In the genomic region with DNA sequence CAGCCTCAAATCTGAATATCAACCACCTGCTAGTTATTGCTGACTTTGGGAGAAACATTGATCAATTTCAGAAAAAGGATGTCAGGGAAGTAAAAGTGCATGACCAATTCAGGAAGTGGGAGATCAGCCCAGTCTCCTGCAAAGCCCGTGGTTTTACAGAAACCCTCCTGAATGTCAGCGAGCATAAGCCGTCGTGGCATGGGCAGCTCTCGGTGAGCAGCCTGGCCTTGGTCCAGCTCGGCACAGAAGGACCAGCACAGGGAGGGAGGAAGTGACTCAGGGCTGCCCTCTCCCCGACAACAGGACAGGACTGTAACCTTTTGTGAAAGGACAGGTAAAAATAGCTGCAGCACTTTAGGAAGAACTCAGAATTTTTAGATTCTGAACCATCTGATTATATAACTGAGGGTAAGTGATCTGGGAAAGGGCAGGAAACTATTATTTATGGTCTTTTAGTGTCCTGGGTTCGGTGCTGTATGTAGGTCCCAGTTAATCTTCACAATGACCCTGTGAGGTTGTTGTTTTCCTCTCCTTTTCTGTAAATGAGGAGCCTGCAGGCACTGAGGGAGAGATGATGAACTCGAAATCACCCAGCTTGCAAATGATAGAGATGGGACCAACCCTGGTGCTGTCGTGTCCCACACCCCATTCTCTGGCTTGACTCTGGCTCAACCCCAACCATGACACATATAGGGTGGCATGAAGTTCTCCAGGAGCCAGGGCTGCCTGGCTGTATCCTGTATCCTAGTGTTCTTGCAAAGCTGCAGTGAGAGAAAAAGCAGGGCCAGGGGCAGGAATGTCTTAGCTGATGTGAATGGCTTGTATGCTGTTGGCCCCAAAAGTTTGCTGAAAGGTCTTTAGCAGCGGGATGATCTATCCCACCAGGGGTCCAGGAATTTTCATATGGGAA, we compare ENCODE assay signal across 11 cellular contexts. TPM values are rescaled to one million over a fixed set of nuclear protein-coding genes. Genes with fewer than 3 reads are reported as not detected.
A peak's percentile ranks its signal among the peaks of the same experiment; 100 is the strongest.
DNase-seq lines count a peak whose midpoint lies in the region; ATAC-seq and TF ChIP-seq lines count a peak whose summit lies in the region.
"Had no signal": no experiment of that assay in that cellular context is flagged by ENCODE, and none has a peak within 500 bp of the region (broad histone marks: within the 10 kb centered on the region; RNA-seq: fewer than 3 reads in every experiment).

No MANE protein-coding gene starts in this region.

- DNase-seq in ELR (ENCODE audit: low read depth) = peak; percentile 5
- peak; percentile 21 for DNase-seq in NCI-H774 (lab: John Stamatoyannopoulos, UW)
- DNase-seq in chondrocyte (ENCODE audit: low spot score) = no peak
- DNase-seq in omental fat pad (ENCODE audit: low spot score) = no peak
- DNase-seq in NCI-H1930 (lab: John Stamatoyannopoulos, UW) = no peak
- DNase-seq in T-cell = no peak
- DNase-seq in activated naive CD4-positive, alpha-beta T cell treated with anti-CD3 and anti-CD28 coated beads for 36 hours = no peak
- DNase-seq: activated T-cell treated with anti-CD3 and anti-CD28 coated beads for 4 hours; NCI-H748 treated with DMSO at 0.1 percent for 48 hours; stimulated activated CD4-positive, alpha-beta T cell treated with anti-CD3 and anti-CD28 coated beads, Interleukin-2, amount 100 ng/mL, for 24 hours had no signal

- TF ChIP-seq CTCF in chondrocyte (IDR thresholded peaks at IDR 0.05) (no peak), omental fat pad (IDR thresholded peaks at IDR 0.05) (no peak)

- H3K36me3 Mint-ChIP-seq in chondrocyte (ENCODE audit: low read depth) = no peaks in the 10 kb centered on the region
- peaks cover 7% of the 10 kb centered on the region for H3K36me3 Mint-ChIP-seq in T-cell
- H3K36me3 Mint-ChIP-seq in activated naive CD4-positive, alpha-beta T cell treated with anti-CD3 and anti-CD28 coated beads for 36 hours (ENCODE audit: low read depth) = no peaks in the 10 kb centered on the region

- H3K4me1 Mint-ChIP-seq in chondrocyte (ENCODE audit: low read depth) (peaks cover 16% of the 10 kb centered on the region), T-cell (peaks cover 0 to 10% (median 6%) of the 10 kb centered on the region in 3 donors)
- peaks cover 7% of the 10 kb centered on the region for H3K4me1 Mint-ChIP-seq in activated naive CD4-positive, alpha-beta T cell treated with anti-CD3 and anti-CD28 coated beads for 36 hours (ENCODE audit: low read depth)

- H3K4me3 Mint-ChIP-seq in chondrocyte (ENCODE audit: unreplicated experiment) (no peak overlapping the region), T-cell (no peak overlapping the region)
- H3K4me3 Mint-ChIP-seq in activated naive CD4-positive, alpha-beta T cell treated with anti-CD3 and anti-CD28 coated beads for 36 hours = no peak overlapping the region

- intact Hi-C loops in activated naive CD4-positive, alpha-beta T cell treated with anti-CD3 and anti-CD28 coated beads for 36 hours (cut with micrococcal nuclease) = no loop called here

- ATAC-seq in omental fat pad (ENCODE audit: low FRiP score) (peak; percentile 31), GM21723 (IDR thresholded peaks at IDR 0.05; ENCODE audit: unreplicated experiment) (no peak), T-cell (replicated peaks in 1 of 4) (no peak)

- H3K27me3 Mint-ChIP-seq in chondrocyte (ENCODE audit: low read depth) = no peaks in the 10 kb centered on the region
- peaks cover 17 to 22% of the 10 kb centered on the region in 2 donors for H3K27me3 Mint-ChIP-seq in T-cell
- no peaks in the 10 kb centered on the region for H3K27me3 Mint-ChIP-seq in activated naive CD4-positive, alpha-beta T cell treated with anti-CD3 and anti-CD28 coated beads for 36 hours (ENCODE audit: low read depth)

- POLR2A ChIA-PET in T-cell (lab: Charles Lee) = no interaction called here

- H3K9me3 Mint-ChIP-seq in chondrocyte (ENCODE audit: low read depth) (no peaks in the 10 kb centered on the region), T-cell (no peaks in the 10 kb centered on the region)
- no peaks in the 10 kb centered on the region for H3K9me3 Mint-ChIP-seq in activated naive CD4-positive, alpha-beta T cell treated with anti-CD3 and anti-CD28 coated beads for 36 hours

- H3K27ac Mint-ChIP-seq in chondrocyte (ENCODE audit: unreplicated experiment) = peak overlapping the region; percentile 78
- no peak overlapping the region for H3K27ac Mint-ChIP-seq in T-cell
- no peak overlapping the region for H3K27ac Mint-ChIP-seq in activated naive CD4-positive, alpha-beta T cell treated with anti-CD3 and anti-CD28 coated beads for 36 hours

- CTCF ChIA-PET in T-cell (lab: Charles Lee) = no interaction called here
- CTCF ChIA-PET in activated naive CD4-positive, alpha-beta T cell treated with anti-CD3 and anti-CD28 coated beads for 36 hours (lab: Charles Lee) = interaction anchor here (0.6 to 1.1 kb wide), 3 partner anchors 16 to 41 kb away, joined by 3 to 4 read pairs (median 3); no protein-coding TSS in a partner anchor

RNA-seq across cellular contexts. Expression of a gene that starts 37.7 kb away (rescaled TPM):
- total RNA-seq in chondrocyte (2.5 to 3.1 TPM in 2 of 3 replicates, not detected in the other), omental fat pad (10 to 100 TPM in 3 of 4 donors, 1 to 10 TPM in 1; 7.2 to 35.9 (median 18.7) TPM), T-cell (under 1 TPM in 2 of 5 donors, not detected in 3; 0.13 to 0.33 TPM)
- under 1 TPM; 0.20 to 0.45 TPM for total RNA-seq in activated naive CD4-positive, alpha-beta T cell treated with anti-CD3 and anti-CD28 coated beads for 36 hours

Comparison
In these comparisons a context has a peak if more than half of its experiments do, and no peak if none do; other contexts are left out.
1. DNase-seq: peak in ELR (single experiment) and NCI-H774 (single experiment); none in chondrocyte (single experiment), omental fat pad (single experiment), NCI-H1930 (0 of 2), T-cell (0 of 34) and activated naive CD4-positive, alpha-beta T cell treated with anti-CD3 and anti-CD28 coated beads for 36 hours (single experiment).